In genomic region chr5:57778528-57779175, GRCh38 we compare ENCODE assay signal across 18 cellular contexts.
DNase-seq lines count a peak whose midpoint lies in the region; ATAC-seq, FAIRE-seq and TF ChIP-seq lines count a peak whose summit lies in the region.
"Had no signal": no experiment of that assay in that cellular context is flagged by ENCODE, and none has a peak within 500 bp of the region (broad histone marks: within the 10 kb centered on the region; RNA-seq: fewer than 3 reads in every experiment).

No MANE protein-coding gene starts in this region.

- peak; percentile 22 for DNase-seq in AG10803 (ENCODE audit: low read depth)
- peak; percentile 30 for DNase-seq in RCC 7860 (ENCODE audit: low spot score)
- DNase-seq in fibroblast of lung (ENCODE audit: low read depth in 2 of 2) = peak; percentile 41 to 61
- DNase-seq in mesothelial cell of epicardium (ENCODE audit: low spot score in 2 of 2, unreplicated experiment in 2 of 2) = no peak
- no peak for DNase-seq in NCI-H510A (lab: John Stamatoyannopoulos, UW)
- no peak for DNase-seq in activated T-cell treated with anti-CD3 and anti-CD28 coated beads, Interleukin-2, amount 50 U/mL, for 48 hours
- DNase-seq in endodermal cell = no peak
- DNase-seq: activated CD4-positive, CD25-positive, alpha-beta regulatory T cell had no signal

- H3K9me3 ChIP-seq in fibroblast of lung (ENCODE audit: control insufficient read depth, insufficient read depth, low read depth, low read length) = no peaks in the 10 kb centered on the region
- no peaks in the 10 kb centered on the region for H3K9me3 ChIP-seq in endodermal cell (ENCODE audit: control insufficient read depth, low read length)
- H3K9me3 ChIP-seq: gastroesophageal sphincter, neutrophil, SJCRH30 had no signal

- FAIRE-seq in RCC 7860 (lab: Jason Lieb, UNC) = no peak
- FAIRE-seq: HTR-8/SVneo, urothelium cell line had no signal

- H3K4me1 ChIP-seq in fibroblast of lung (ENCODE audit: control insufficient read depth, extremely low read depth, insufficient read depth, low read length) = no peaks in the 10 kb centered on the region
- peaks cover 9% of the 10 kb centered on the region for H3K4me1 ChIP-seq in endodermal cell (ENCODE audit: control insufficient read depth, insufficient read depth, low read length)

- H3K4me1 Mint-ChIP-seq in mesothelial cell of epicardium = peaks cover 63% of the 10 kb centered on the region
- H3K4me1 Mint-ChIP-seq in endodermal cell = peaks cover 26% of the 10 kb centered on the region
- H3K4me1 Mint-ChIP-seq: activated T-helper 17 cell treated with anti-CD3 and anti-CD28 coated beads, Interleukin-2, amount 50 U/mL, for 72 hours; CD14-positive monocyte; central memory CD8-positive, alpha-beta T cell had no signal

- H2AFZ ChIP-seq in fibroblast of lung (ENCODE audit: low read length) = no peak overlapping the region

- H3K27ac Mint-ChIP-seq in mesothelial cell of epicardium (peak overlapping the region; percentile 86), endodermal cell (no peak overlapping the region)
- H3K27ac Mint-ChIP-seq: activated T-helper 17 cell treated with anti-CD3 and anti-CD28 coated beads, Interleukin-2, amount 50 U/mL, for 72 hours; CD14-positive monocyte; T-helper 2 cell treated with Interferon-gamma antibody and Interleukin-4, amounts not matched to agents 5 μg/mL and 100 μg/mL, for 36 hours had no signal

- H3K9me3 Mint-ChIP-seq in mesothelial cell of epicardium = no peaks in the 10 kb centered on the region
- no peaks in the 10 kb centered on the region for H3K9me3 Mint-ChIP-seq in endodermal cell
- H3K9me3 Mint-ChIP-seq: activated T-helper 17 cell treated with anti-CD3 and anti-CD28 coated beads, Interleukin-2, amount 50 U/mL, for 72 hours; CD14-positive monocyte; central memory CD8-positive, alpha-beta T cell; T-helper 2 cell treated with Interferon-gamma antibody and Interleukin-4, amounts not matched to agents 5 μg/mL and 100 μg/mL, for 36 hours had no signal

- H3K27ac ChIP-seq in fibroblast of lung (ENCODE audit: insufficient read depth, low read length) (no peak overlapping the region), endodermal cell (ENCODE audit: low read depth, low read length) (no peak overlapping the region)
- H3K27ac ChIP-seq: gastroesophageal sphincter, neutrophil, SJCRH30 had no signal

- H3K9ac ChIP-seq in fibroblast of lung (ENCODE audit: insufficient read depth, low read length) (no peak overlapping the region), endodermal cell (ENCODE audit: extremely low read depth, low read length, poor library complexity, severe bottlenecking) (no peak overlapping the region)

- H3K36me3 ChIP-seq in fibroblast of lung (ENCODE audit: control insufficient read depth, insufficient read depth, low read length) (no peaks in the 10 kb centered on the region), endodermal cell (ENCODE audit: control insufficient read depth, insufficient read depth, low read length) (no peaks in the 10 kb centered on the region)
- H3K36me3 ChIP-seq: gastroesophageal sphincter, neutrophil, SJCRH30 had no signal

- H3K4me3 ChIP-seq in AG10803 (ENCODE audit: low read length) (no peak overlapping the region), fibroblast of lung (replicated peaks in 1 of 4; ENCODE audit: control extremely low read depth in 1 of 4, insufficient read depth in 1 of 4, low read depth in 3 of 4, low read length in 4 of 4) (no peak overlapping the region), endodermal cell (ENCODE audit: low read length) (no peak overlapping the region)
- H3K4me3 ChIP-seq: gastroesophageal sphincter, SJCRH30 had no signal

- H4K20me1 ChIP-seq in fibroblast of lung (ENCODE audit: control insufficient read depth, extremely low read depth, insufficient read depth, low read length) = no peaks in the 10 kb centered on the region

- TF ChIP-seq CTCF in AG10803 (conservative IDR thresholded peaks at IDR 0.05; ENCODE audit: low read length) = no peak; the same call in 1 of the 2 replicates
- no peak for TF ChIP-seq CTCF in fibroblast of lung (conservative IDR thresholded peaks at IDR 0.05 in 1 of 2, IDR thresholded peaks at IDR 0.05 in 1 of 2; ENCODE audit: low read depth in 1 of 2, low read length in 2 of 2)
- TF ChIP-seq CTCF in mesothelial cell of epicardium (IDR thresholded peaks at IDR 0.05; ENCODE audit: unreplicated experiment) = no peak
- no peak for TF ChIP-seq CTCF in endodermal cell (conservative IDR thresholded peaks at IDR 0.05)

- no peaks in the 10 kb centered on the region for H3K27me3 Mint-ChIP-seq in mesothelial cell of epicardium (ENCODE audit: low read depth)
- peaks cover 30% of the 10 kb centered on the region for H3K27me3 Mint-ChIP-seq in endodermal cell (ENCODE audit: insufficient read depth)
- H3K27me3 Mint-ChIP-seq: central memory CD8-positive, alpha-beta T cell had no signal

- 84 to 88% methylated on average over 1 of the region's 1 CpG for whole genome bisulfite sequencing in endodermal cell (ENCODE audit: insufficient coverage in 1 of 2, insufficient read length in 1 of 2), 2 experiments

- no peaks in the 10 kb centered on the region for H3K79me2 ChIP-seq in fibroblast of lung (ENCODE audit: control insufficient read depth, insufficient read depth, low read length)

- H3K4me3 Mint-ChIP-seq in mesothelial cell of epicardium = no peak overlapping the region
- H3K4me3 Mint-ChIP-seq in endodermal cell = no peak overlapping the region
- H3K4me3 Mint-ChIP-seq: activated T-helper 17 cell treated with anti-CD3 and anti-CD28 coated beads, Interleukin-2, amount 50 U/mL, for 72 hours; CD14-positive monocyte; central memory CD8-positive, alpha-beta T cell; T-helper 2 cell treated with Interferon-gamma antibody and Interleukin-4, amounts not matched to agents 5 μg/mL and 100 μg/mL, for 36 hours had no signal

- no peak overlapping the region for H3K4me2 ChIP-seq in fibroblast of lung (ENCODE audit: extremely low read depth, insufficient read depth, low read length)

- H3K27me3 ChIP-seq in fibroblast of lung (ENCODE audit: control insufficient read depth, insufficient read depth, low read length) (no peaks in the 10 kb centered on the region), endodermal cell (ENCODE audit: control insufficient read depth, insufficient read depth, low read length, poor library complexity, severe bottlenecking) (peaks cover 17% of the 10 kb centered on the region)
- H3K27me3 ChIP-seq: gastroesophageal sphincter, neutrophil, SJCRH30 had no signal

- H3K36me3 Mint-ChIP-seq in mesothelial cell of epicardium = no peaks in the 10 kb centered on the region
- H3K36me3 Mint-ChIP-seq in endodermal cell (ENCODE audit: low read depth) = no peaks in the 10 kb centered on the region
- H3K36me3 Mint-ChIP-seq: CD14-positive monocyte had no signal

- ATAC-seq in HG02798 (IDR thresholded peaks at IDR 0.05; ENCODE audit: poor library complexity, unreplicated experiment) = no peak
- ATAC-seq: gastroesophageal sphincter had no signal

Comparison
In these comparisons a context has a peak if more than half of its experiments do, and no peak if none do; other contexts are left out.
1. DNase-seq: peak in AG10803 (single experiment), RCC 7860 (single experiment) and fibroblast of lung (2 of 2); none in mesothelial cell of epicardium (0 of 2), NCI-H510A (single experiment), activated T-cell treated with anti-CD3 and anti-CD28 coated beads, Interleukin-2, amount 50 U/mL, for 48 hours (0 of 2) and endodermal cell (single experiment).